ENCODE assay signal across 22 cellular contexts in genomic region chr2:120745420-120746178, GRCh38. TPM values are rescaled to one million over a fixed set of nuclear protein-coding genes. Genes with fewer than 3 reads are reported as not detected.
"Had no signal": no experiment of that assay in that cellular context is flagged by ENCODE, and none has a peak within 500 bp of the region (broad histone marks: within the 10 kb centered on the region; RNA-seq: fewer than 3 reads in every experiment).

No MANE protein-coding gene starts in this region.

- H3K27ac ChIP-seq: foreskin keratinocyte, lower lobe of right lung, ovary, psoas muscle, tibial nerve, uterus had no signal

- H3K9me3 ChIP-seq: lower lobe of right lung, ovary, psoas muscle, tibial nerve, uterus had no signal

- H3K27me3 ChIP-seq: ovary, uterus had no signal

- H3K4me1 ChIP-seq: foreskin keratinocyte, psoas muscle, uterus had no signal

- H3K4me3 ChIP-seq: lower lobe of right lung, ovary, psoas muscle, tibial nerve, uterus had no signal

- H3K27ac Mint-ChIP-seq: activated CD8-positive, alpha-beta T cell treated with anti-CD3 and anti-CD28 coated beads, Interleukin-2, amount 10 ng/mL, durations not matched to agents 7 days and 5 days; activated naive CD4-positive, alpha-beta T cell treated with anti-CD3 and anti-CD28 coated beads, Interleukin-2, amount 10 ng/mL, durations not matched to agents 7 days and 5 days; naive thymus-derived CD4-positive, alpha-beta T cell; stimulated activated naive CD8-positive, alpha-beta T cell treated with anti-CD3 and anti-CD28 coated beads, Interleukin-15, Interleukin-2, amounts not matched to agents 100 ng/mL and 50 ng/mL, for 24 hours; T-helper 17 cell had no signal

- H3K9me3 Mint-ChIP-seq: activated naive CD4-positive, alpha-beta T cell treated with anti-CD3 and anti-CD28 coated beads, Interleukin-2, amount 10 ng/mL, durations not matched to agents 7 days and 5 days; naive thymus-derived CD4-positive, alpha-beta T cell; stimulated activated naive CD8-positive, alpha-beta T cell treated with anti-CD3 and anti-CD28 coated beads, Interleukin-15, Interleukin-2, amounts not matched to agents 100 ng/mL and 50 ng/mL, for 24 hours had no signal

- ATAC-seq: activated CD8-positive, alpha-beta T cell treated with anti-CD3 and anti-CD28 coated beads, Interleukin-2, amount 10 ng/mL, durations not matched to agents 7 days and 5 days; foreskin keratinocyte; left lobe of liver; lower lobe of right lung; naive thymus-derived CD4-positive, alpha-beta T cell; psoas muscle; right cardiac atrium; T-helper 17 cell had no signal

- H3K36me3 Mint-ChIP-seq: activated naive CD4-positive, alpha-beta T cell treated with anti-CD3 and anti-CD28 coated beads, Interleukin-2, amount 10 ng/mL, durations not matched to agents 7 days and 5 days; naive thymus-derived CD4-positive, alpha-beta T cell had no signal

- H3K36me3 ChIP-seq: lower lobe of right lung, ovary, tibial nerve, uterus had no signal

- H3K4me3 Mint-ChIP-seq: activated CD8-positive, alpha-beta T cell treated with anti-CD3 and anti-CD28 coated beads, Interleukin-2, amount 10 ng/mL, durations not matched to agents 7 days and 5 days; activated naive CD4-positive, alpha-beta T cell treated with anti-CD3 and anti-CD28 coated beads, Interleukin-2, amount 10 ng/mL, durations not matched to agents 7 days and 5 days; naive thymus-derived CD4-positive, alpha-beta T cell; stimulated activated naive CD8-positive, alpha-beta T cell treated with anti-CD3 and anti-CD28 coated beads, Interleukin-15, Interleukin-2, amounts not matched to agents 100 ng/mL and 50 ng/mL, for 24 hours; T-helper 17 cell had no signal

- DNase-seq: activated CD4-positive, alpha-beta T cell treated with anti-CD3 and anti-CD28 coated beads for 48 hours; activated CD8-positive, alpha-beta T cell treated with anti-CD3 and anti-CD28 coated beads, Interleukin-2, amount 10 ng/mL, durations not matched to agents 7 days and 5 days; activated effector memory CD4-positive, alpha-beta T cell treated with Interleukin-2 at 50 U/mL for 16 hours; activated naive CD4-positive, alpha-beta T cell treated with anti-CD3 and anti-CD28 coated beads, Interleukin-2, amount 10 ng/mL, durations not matched to agents 7 days and 5 days; activated T-cell treated with anti-CD3 and anti-CD28 coated beads, Interleukin-2, amount 50 U/mL, for 48 hours; amygdala; cerebellar nuclear complex; effector CD8-positive, alpha-beta T cell; erythroblast; foreskin keratinocyte; kidney; lower lobe of right lung; ovary; psoas muscle; stimulated activated CD4-positive, alpha-beta T cell treated with anti-CD3 and anti-CD28 coated beads, Interleukin-4, amount 100 ng/mL, for 24 hours; T-helper 17 cell; uterus had no signal

- H3K4me1 Mint-ChIP-seq: activated naive CD4-positive, alpha-beta T cell treated with anti-CD3 and anti-CD28 coated beads, Interleukin-2, amount 10 ng/mL, durations not matched to agents 7 days and 5 days had no signal

RNA-seq across cellular contexts. Expression of gene GLI2, which starts 9.9 kb away (rescaled TPM):
- total RNA-seq: foreskin keratinocyte, T-helper 17 cell had no signal
- polyA plus RNA-seq: naive thymus-derived CD4-positive, alpha-beta T cell had no signal
